8 cellular contexts compared by ENCODE assay signal in genomic region chr12:6195665-6196535, GRCh38. TPM values are rescaled to one million over a fixed set of nuclear protein-coding genes. Genes with fewer than 3 reads are reported as not detected.
DNase-seq lines count a peak whose midpoint lies in the region; ATAC-seq and TF ChIP-seq lines count a peak whose summit lies in the region.

No MANE protein-coding gene starts in this region.

- CTCF ChIA-PET in WTC11 (lab: Charles Lee): interaction anchor here (0.5 to 16.4 kb wide), 47 partner anchors 9 to 269 kb away, joined by 3 to 431 read pairs (median 6); no protein-coding TSS in a partner anchor

- peak; percentile 60 for ATAC-seq in WTC11
- no peak for ATAC-seq in HG03565 (IDR thresholded peaks at IDR 0.05; ENCODE audit: unreplicated experiment)

- H3K4me3 Mint-ChIP-seq in WTC11: no peak overlapping the region

- peaks cover 7% of the 10 kb centered on the region; the same call in 1 of the 2 replicates for H3K27me3 Mint-ChIP-seq in WTC11 (ENCODE audit: low read depth)

- peak; percentile 99 for TF ChIP-seq CTCF in WTC11 (IDR thresholded peaks at IDR 0.05)
- TF ChIP-seq CTCF in cardiac fibroblast (IDR thresholded peaks at IDR 0.05; ENCODE audit: low read depth, low read length): peak; percentile 91

- POLR2A ChIA-PET in WTC11 (lab: Charles Lee): interaction anchor here (0.9 to 1.5 kb wide), 4 partner anchors 11 to 89 kb away, joined by 3 to 6 read pairs (median 4); no protein-coding TSS in a partner anchor

- no peaks in the 10 kb centered on the region for H3K9me3 Mint-ChIP-seq in WTC11

- peak overlapping the region; percentile 79 for H3K27ac Mint-ChIP-seq in WTC11

- no peaks in the 10 kb centered on the region for H3K36me3 Mint-ChIP-seq in WTC11

- H3K4me1 Mint-ChIP-seq in WTC11: peaks cover 63% of the 10 kb centered on the region

- H3K4me3 ChIP-seq in cardiac fibroblast (replicated peaks in 1 of 2; ENCODE audit: low read depth in 2 of 2, low read length in 2 of 2): no peak overlapping the region

- DNase-seq in AG08395 (ENCODE audit: low spot score) (peak; percentile 96), GM19240 (ENCODE audit: insufficient read length, low spot score) (peak; percentile 96), NCI-H1694 treated with DMSO at 0.1 percent for 48 hours (lab: John Stamatoyannopoulos, UW) (peak; percentile 78), WTC11 (ENCODE audit: low spot score) (peak; percentile 95), cardiac fibroblast (ENCODE audit: low read depth in 2 of 2) (peak; percentile 81 to 92), kidney glomerular epithelial cell (lab: John Stamatoyannopoulos, UW) (peak; percentile 91)
- peak; percentile 45 to 72 for DNase-seq in stimulated activated CD4-positive, alpha-beta T cell treated with anti-CD3 and anti-CD28 coated beads, Interleukin-15, amount 100 ng/mL, for 48 hours (ENCODE audit: low read depth in 2 of 2)

TF ChIP-seq in WTC11, 78 proteins besides CTCF, POLR2A, EP300 and RAD21 (continues in another document):
- TF ChIP-seq E2F1 (CRISPR knock-in tag; IDR thresholded peaks at IDR 0.05) (no peak), NR2C2 (CRISPR knock-in tag; IDR thresholded peaks at IDR 0.05) (no peak), ZNF232 (CRISPR knock-in tag; IDR thresholded peaks at IDR 0.05) (no peak), ZNF425 (CRISPR knock-in tag; conservative IDR thresholded peaks at IDR 0.05) (no peak), ATF1 (CRISPR knock-in tag; IDR thresholded peaks at IDR 0.05) (no peak), CREB1 (CRISPR knock-in tag; IDR thresholded peaks at IDR 0.05) (no peak), JUN (CRISPR knock-in tag; IDR thresholded peaks at IDR 0.05) (no peak), USF2 (CRISPR knock-in tag; IDR thresholded peaks at IDR 0.05) (peak; percentile 59), PRDM15 (CRISPR knock-in tag; IDR thresholded peaks at IDR 0.05) (no peak), ZSCAN18 (CRISPR knock-in tag; IDR thresholded peaks at IDR 0.05) (no peak), AR (CRISPR knock-in tag; IDR thresholded peaks at IDR 0.05) (no peak), ZNF671 (CRISPR knock-in tag; IDR thresholded peaks at IDR 0.05) (no peak), MAX (CRISPR knock-in tag; IDR thresholded peaks at IDR 0.05) (peak; percentile 65; the same call in 1 of the 2 replicates), ZNF219 (CRISPR knock-in tag; IDR thresholded peaks at IDR 0.05; ENCODE audit: borderline replicate concordance) (no peak), USF1 (CRISPR knock-in tag; IDR thresholded peaks at IDR 0.05) (peak; percentile 65; the same call in 1 of the 2 replicates)

RNA-seq across cellular contexts. Expression of gene CD9, which starts 4.3 kb away (rescaled TPM):
- 241 to 260 TPM (median 251 TPM) in 3 replicates for total RNA-seq in WTC11 (2021)
